ENCODE assay signal across 1 cellular context in the genomic region with DNA sequence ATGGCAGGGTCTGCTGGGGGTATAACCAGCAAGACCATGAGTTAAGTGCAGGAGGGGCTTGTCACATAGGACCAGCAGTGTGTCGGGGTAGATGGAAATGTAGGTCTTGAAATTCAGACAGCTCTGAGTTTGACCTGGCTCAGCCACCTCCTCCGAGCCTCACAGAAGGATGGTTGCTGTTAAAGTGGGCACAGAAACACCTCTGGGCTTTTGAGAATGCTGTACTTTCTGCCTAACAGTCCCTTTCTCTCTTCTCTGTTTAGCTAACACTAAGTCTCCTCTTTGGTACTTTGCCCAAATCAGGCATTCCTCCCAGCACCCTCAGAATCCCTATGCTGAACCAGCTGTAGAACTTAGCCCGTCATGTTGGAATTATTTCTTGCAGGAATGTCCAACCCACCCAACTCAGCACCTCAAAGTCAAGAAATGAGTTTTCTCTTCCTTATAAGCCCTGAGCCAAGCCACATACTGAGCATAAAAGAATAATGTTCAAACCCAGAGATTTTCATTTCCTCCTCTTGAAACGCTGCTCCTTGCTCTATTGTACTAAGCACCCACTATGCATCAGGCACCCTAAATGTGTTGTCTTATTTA.
TF ChIP-seq lines count a peak whose summit lies in the region.

No MANE protein-coding gene starts in this region.

TF ChIP-seq in HCT116, 20 proteins besides CTCF, POLR2A, EP300 and RAD21:
- TF ChIP-seq EGR1 (IDR thresholded peaks at IDR 0.05; ENCODE audit: low read depth) (no peak), ELF1 (IDR thresholded peaks at IDR 0.05; ENCODE audit: borderline replicate concordance, low read depth) (no peak), CEBPB (IDR thresholded peaks at IDR 0.05; ENCODE audit: low read depth) (no peak), POLR2AphosphoS5 (IDR thresholded peaks at IDR 0.05; ENCODE audit: low read depth, low read length) (no peak), EZH2phosphoT487 (IDR thresholded peaks at IDR 0.05; ENCODE audit: borderline replicate concordance) (no peak), SRF (IDR thresholded peaks at IDR 0.05; ENCODE audit: low read depth) (no peak), EZH2 (IDR thresholded peaks at IDR 0.05) (no peak), ZFX (IDR thresholded peaks at IDR 0.05) (no peak), FOSL1 (IDR thresholded peaks at IDR 0.05; ENCODE audit: low read depth) (no peak), SP1 (IDR thresholded peaks at IDR 0.05; ENCODE audit: low read depth) (no peak), CBX3 (IDR thresholded peaks at IDR 0.05; ENCODE audit: low read depth) (no peak), ZNF274 (IDR thresholded peaks at IDR 0.05; ENCODE audit: low read depth, low read length) (no peak), SIN3A (IDR thresholded peaks at IDR 0.05; ENCODE audit: low read depth) (no peak)
- TF ChIP-seq, protein P1, sequence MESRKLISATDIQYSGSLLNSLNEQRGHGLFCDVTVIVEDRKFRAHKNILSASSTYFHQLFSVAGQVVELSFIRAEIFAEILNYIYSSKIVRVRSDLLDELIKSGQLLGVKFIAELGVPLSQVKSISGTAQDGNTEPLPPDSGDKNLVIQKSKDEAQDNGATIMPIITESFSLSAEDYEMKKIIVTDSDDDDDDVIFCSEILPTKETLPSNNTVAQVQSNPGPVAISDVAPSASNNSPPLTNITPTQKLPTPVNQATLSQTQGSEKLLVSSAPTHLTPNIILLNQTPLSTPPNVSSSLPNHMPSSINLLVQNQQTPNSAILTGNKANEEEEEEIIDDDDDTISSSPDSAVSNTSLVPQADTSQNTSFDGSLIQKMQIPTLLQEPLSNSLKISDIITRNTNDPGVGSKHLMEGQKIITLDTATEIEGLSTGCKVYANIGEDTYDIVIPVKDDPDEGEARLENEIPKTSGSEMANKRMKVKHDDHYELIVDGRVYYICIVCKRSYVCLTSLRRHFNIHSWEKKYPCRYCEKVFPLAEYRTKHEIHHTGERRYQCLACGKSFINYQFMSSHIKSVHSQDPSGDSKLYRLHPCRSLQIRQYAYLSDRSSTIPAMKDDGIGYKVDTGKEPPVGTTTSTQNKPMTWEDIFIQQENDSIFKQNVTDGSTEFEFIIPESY (IDR thresholded peaks at IDR 0.05; ENCODE audit: extremely low read depth, insufficient replicate concordance, low read length): no peak
- TF ChIP-seq, protein P2, sequence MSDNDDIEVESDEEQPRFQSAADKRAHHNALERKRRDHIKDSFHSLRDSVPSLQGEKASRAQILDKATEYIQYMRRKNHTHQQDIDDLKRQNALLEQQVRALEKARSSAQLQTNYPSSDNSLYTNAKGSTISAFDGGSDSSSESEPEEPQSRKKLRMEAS (IDR thresholded peaks at IDR 0.05): no peak
- TF ChIP-seq, protein P3, sequence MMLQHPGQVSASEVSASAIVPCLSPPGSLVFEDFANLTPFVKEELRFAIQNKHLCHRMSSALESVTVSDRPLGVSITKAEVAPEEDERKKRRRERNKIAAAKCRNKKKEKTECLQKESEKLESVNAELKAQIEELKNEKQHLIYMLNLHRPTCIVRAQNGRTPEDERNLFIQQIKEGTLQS (IDR thresholded peaks at IDR 0.05): no peak
- TF ChIP-seq, protein P4, sequence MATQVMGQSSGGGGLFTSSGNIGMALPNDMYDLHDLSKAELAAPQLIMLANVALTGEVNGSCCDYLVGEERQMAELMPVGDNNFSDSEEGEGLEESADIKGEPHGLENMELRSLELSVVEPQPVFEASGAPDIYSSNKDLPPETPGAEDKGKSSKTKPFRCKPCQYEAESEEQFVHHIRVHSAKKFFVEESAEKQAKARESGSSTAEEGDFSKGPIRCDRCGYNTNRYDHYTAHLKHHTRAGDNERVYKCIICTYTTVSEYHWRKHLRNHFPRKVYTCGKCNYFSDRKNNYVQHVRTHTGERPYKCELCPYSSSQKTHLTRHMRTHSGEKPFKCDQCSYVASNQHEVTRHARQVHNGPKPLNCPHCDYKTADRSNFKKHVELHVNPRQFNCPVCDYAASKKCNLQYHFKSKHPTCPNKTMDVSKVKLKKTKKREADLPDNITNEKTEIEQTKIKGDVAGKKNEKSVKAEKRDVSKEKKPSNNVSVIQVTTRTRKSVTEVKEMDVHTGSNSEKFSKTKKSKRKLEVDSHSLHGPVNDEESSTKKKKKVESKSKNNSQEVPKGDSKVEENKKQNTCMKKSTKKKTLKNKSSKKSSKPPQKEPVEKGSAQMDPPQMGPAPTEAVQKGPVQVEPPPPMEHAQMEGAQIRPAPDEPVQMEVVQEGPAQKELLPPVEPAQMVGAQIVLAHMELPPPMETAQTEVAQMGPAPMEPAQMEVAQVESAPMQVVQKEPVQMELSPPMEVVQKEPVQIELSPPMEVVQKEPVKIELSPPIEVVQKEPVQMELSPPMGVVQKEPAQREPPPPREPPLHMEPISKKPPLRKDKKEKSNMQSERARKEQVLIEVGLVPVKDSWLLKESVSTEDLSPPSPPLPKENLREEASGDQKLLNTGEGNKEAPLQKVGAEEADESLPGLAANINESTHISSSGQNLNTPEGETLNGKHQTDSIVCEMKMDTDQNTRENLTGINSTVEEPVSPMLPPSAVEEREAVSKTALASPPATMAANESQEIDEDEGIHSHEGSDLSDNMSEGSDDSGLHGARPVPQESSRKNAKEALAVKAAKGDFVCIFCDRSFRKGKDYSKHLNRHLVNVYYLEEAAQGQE (IDR thresholded peaks at IDR 0.05; ENCODE audit: low read depth): no peak
